Comparison of ENCODE assay signal across 8 cellular contexts in the genomic region with DNA sequence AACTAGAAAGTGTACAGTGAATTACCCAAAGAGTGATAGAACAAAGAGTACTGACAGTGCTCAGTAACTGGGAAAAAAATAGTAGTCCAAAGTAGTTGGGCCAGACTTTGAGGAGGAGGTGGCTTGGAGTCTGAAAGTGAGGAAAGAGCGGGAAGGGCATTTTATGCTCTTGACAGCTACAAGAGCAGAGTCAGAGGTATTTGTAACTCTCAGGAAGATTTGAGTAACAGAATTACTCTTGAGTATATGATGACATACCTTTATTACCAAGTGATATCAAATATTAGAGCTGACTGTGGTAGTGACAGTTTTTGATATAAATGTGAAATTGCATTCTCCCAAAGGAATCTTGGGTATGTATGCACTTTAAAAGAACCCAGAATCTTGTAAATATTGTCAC. TPM values are rescaled to one million over a fixed set of nuclear protein-coding genes. Genes with fewer than 3 reads are reported as not detected.
A peak's percentile ranks its signal among the peaks of the same experiment; 100 is the strongest.
DNase-seq lines count a peak whose midpoint lies in the region; FAIRE-seq and TF ChIP-seq lines count a peak whose summit lies in the region.
"Had no signal": no experiment of that assay in that cellular context is flagged by ENCODE, and none has a peak within 500 bp of the region (broad histone marks: within the 10 kb centered on the region; RNA-seq: fewer than 3 reads in every experiment).

No MANE protein-coding gene starts in this region.

- H3K4me1 ChIP-seq in PC-9 (replicated peaks; ENCODE audit: insufficient read depth) (peaks cover 43% of the 10 kb centered on the region), endothelial cell of umbilical vein (ENCODE audit: control insufficient read depth, extremely low read depth, insufficient read depth, low read length) (peaks cover 25% of the 10 kb centered on the region), rectal smooth muscle tissue (ENCODE audit: control insufficient read depth, insufficient read depth, low read length) (peaks cover 18% of the 10 kb centered on the region)

- BruUV-seq in PC-9 (replicated peaks; lab: Mats Ljungman, UMichigan) (TSS peak; percentile 25), endothelial cell of umbilical vein (replicated peaks; lab: Mats Ljungman, UMichigan) (TSS peak; percentile 24)

- intact Hi-C loops in PC-9 (cut with micrococcal nuclease; ENCODE audit: unreplicated experiment), result loop anchor here (5.0 kb wide), 1 partner anchor 76 kb away; a partner anchor contains a TSS
- intact Hi-C loops in endothelial cell of umbilical vein (cut with micrococcal nuclease), result loop anchor here (10.0 kb wide), 1 partner anchor 429 kb away; a partner anchor contains a TSS

- H3K9me3 ChIP-seq in PC-9 (ENCODE audit: insufficient read depth, low read depth) (no peaks in the 10 kb centered on the region), endothelial cell of umbilical vein (replicated peaks; ENCODE audit: control insufficient read depth, insufficient read depth, low read length) (no peaks in the 10 kb centered on the region)

- DNase-seq in GM06990 (ENCODE audit: extremely low read depth, insufficient read length) (no peak), PC-9 (no peak), endothelial cell of umbilical vein (ENCODE audit: low read depth, low spot score) (no peak), globus pallidus (ENCODE audit: low spot score) (no peak), NCI-H1694 treated with DMSO at 0.1 percent for 48 hours (lab: John Stamatoyannopoulos, UW) (no peak)
- DNase-seq in activated CD8-positive, alpha-beta memory T cell treated with anti-CD3 and anti-CD28 coated beads, Interleukin-2, amount 50 U/mL, for 4 hours, result no peak
- DNase-seq: left colon had no signal

- TF ChIP-seq POLR2A in endothelial cell of umbilical vein (IDR thresholded peaks at IDR 0.05; ENCODE audit: low read depth, low read length), result no peak

- no peak for FAIRE-seq in endothelial cell of umbilical vein (lab: Jason Lieb, UNC)

- H3K9me2 ChIP-seq in PC-9 (ENCODE audit: insufficient read depth), result no peaks in the 10 kb centered on the region

- H3K27me3 ChIP-seq in GM06990 (replicated peaks; ENCODE audit: control insufficient read depth, insufficient read depth, low read length) (no peaks in the 10 kb centered on the region), PC-9 (ENCODE audit: insufficient read depth, low read depth) (no peaks in the 10 kb centered on the region), endothelial cell of umbilical vein (ENCODE audit: control insufficient read depth in 2 of 2, insufficient read depth in 2 of 2, low read length in 2 of 2) (no peaks in the 10 kb centered on the region), rectal smooth muscle tissue (ENCODE audit: control insufficient read depth, insufficient read depth, low read length) (no peaks in the 10 kb centered on the region)

- H2AFZ ChIP-seq in PC-9, result no peak overlapping the region
- H2AFZ ChIP-seq in endothelial cell of umbilical vein (ENCODE audit: low read depth, low read length), result no peak overlapping the region

- H3K9me1 ChIP-seq in endothelial cell of umbilical vein (replicated peaks; ENCODE audit: control insufficient read depth, extremely low read depth, insufficient read depth, low read length), result peaks cover 2% of the 10 kb centered on the region

- dilution Hi-C loops in endothelial cell of umbilical vein (cut with MboI; ENCODE audit: extremely low pct_ligation_motif_present, low sequenced_read_pairs), result no loop called here

- POLR2A ChIA-PET in PC-9 (lab: Charles Lee; ENCODE audit: unreplicated experiment) (no interaction called here), endothelial cell of umbilical vein (lab: Charles Lee) (no interaction called here)

- peaks cover 74% of the 10 kb centered on the region for H3K79me2 ChIP-seq in PC-9 (ENCODE audit: low read depth)
- H3K79me2 ChIP-seq in endothelial cell of umbilical vein (ENCODE audit: control insufficient read depth, insufficient read depth, low read length), result peaks cover 65% of the 10 kb centered on the region

- H3K36me3 ChIP-seq in GM06990 (ENCODE audit: control insufficient read depth, insufficient read depth, low read length) (no peaks in the 10 kb centered on the region), PC-9 (ENCODE audit: low read depth) (no peaks in the 10 kb centered on the region), endothelial cell of umbilical vein (ENCODE audit: control insufficient read depth in 2 of 2, extremely low read depth in 1 of 2, insufficient read depth in 2 of 2, low read length in 2 of 2) (no peaks in the 10 kb centered on the region), rectal smooth muscle tissue (ENCODE audit: control insufficient read depth, insufficient read depth, low read length) (no peaks in the 10 kb centered on the region)

- H3F3A ChIP-seq in PC-9 (ENCODE audit: insufficient read depth, low read depth), result peaks cover 6% of the 10 kb centered on the region; the same call in 1 of the 2 replicates

- H4K20me1 ChIP-seq in PC-9 (ENCODE audit: insufficient read depth) (peaks cover 7% of the 10 kb centered on the region; the same call in 1 of the 2 replicates), endothelial cell of umbilical vein (replicated peaks; ENCODE audit: control insufficient read depth, extremely low read depth, insufficient read depth, low read length) (peaks cover 2% of the 10 kb centered on the region)

- H3K4me3 ChIP-seq in GM06990 (replicated peaks; ENCODE audit: low read depth, low read length) (peak overlapping the region; percentile 23), PC-9 (peak overlapping the region; percentile 90; the same call in 1 of the 2 replicates), endothelial cell of umbilical vein (replicated peaks in 1 of 3; ENCODE audit: insufficient read depth in 1 of 3, low read depth in 1 of 3, low read length in 3 of 3) (peak overlapping the region in 1 of 3 experiments; percentile 79), rectal smooth muscle tissue (ENCODE audit: low read length) (peak overlapping the region; percentile 70)

- H3K27ac ChIP-seq in PC-9, result no peak overlapping the region
- no peak overlapping the region for H3K27ac ChIP-seq in endothelial cell of umbilical vein (ENCODE audit: insufficient read depth, low read depth, low read length)
- no peak overlapping the region for H3K27ac ChIP-seq in rectal smooth muscle tissue (ENCODE audit: low read depth, low read length)

- no peak for TF ChIP-seq CTCF in GM06990 (IDR thresholded peaks at IDR 0.05; ENCODE audit: insufficient read depth, low read length, poor library complexity, severe bottlenecking)
- no peak for TF ChIP-seq CTCF in PC-9 (conservative IDR thresholded peaks at IDR 0.05)
- no peak for TF ChIP-seq CTCF in endothelial cell of umbilical vein (IDR thresholded peaks at IDR 0.05; ENCODE audit: extremely low read depth in 1 of 2, insufficient read depth in 1 of 2, low read depth in 1 of 2, low read length in 2 of 2)

- H3K4me2 ChIP-seq in PC-9 (peak overlapping the region; percentile 96), endothelial cell of umbilical vein (ENCODE audit: insufficient read depth, low read length) (peak overlapping the region; percentile 80)

- no peak overlapping the region for H3K9ac ChIP-seq in endothelial cell of umbilical vein (replicated peaks; ENCODE audit: extremely low read depth, insufficient read depth, low read length)
- H3K9ac ChIP-seq in rectal smooth muscle tissue (ENCODE audit: low read length), result no peak overlapping the region

- CTCF ChIA-PET in PC-9 (lab: Charles Lee) (no interaction called here), endothelial cell of umbilical vein (lab: Charles Lee) (interaction anchor here (1.5 to 2.1 kb wide), 2 partner anchors 24 to 32 kb away, joined by 3 to 9 read pairs; no protein-coding TSS in a partner anchor)

TF ChIP-seq in endothelial cell of umbilical vein, 7 proteins besides CTCF, POLR2A, EP300 and RAD21:
- TF ChIP-seq FOS (IDR thresholded peaks at IDR 0.05; ENCODE audit: borderline replicate concordance, insufficient read depth, low read length) (no peak), MYC (IDR thresholded peaks at IDR 0.05; ENCODE audit: low read depth, low read length) (no peak), POLR2AphosphoS5 (IDR thresholded peaks at IDR 0.05; ENCODE audit: insufficient read depth, low read depth, low read length) (no peak), JUN (IDR thresholded peaks at IDR 0.05; ENCODE audit: borderline replicate concordance, insufficient read depth, insufficient read length, low read depth) (no peak)
- TF ChIP-seq, protein P1, sequence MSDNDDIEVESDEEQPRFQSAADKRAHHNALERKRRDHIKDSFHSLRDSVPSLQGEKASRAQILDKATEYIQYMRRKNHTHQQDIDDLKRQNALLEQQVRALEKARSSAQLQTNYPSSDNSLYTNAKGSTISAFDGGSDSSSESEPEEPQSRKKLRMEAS (IDR thresholded peaks at IDR 0.05; ENCODE audit: insufficient read depth, insufficient read length), result no peak

RNA-seq across cellular contexts. Expression of a gene that starts 2.2 kb away (rescaled TPM):
- total RNA-seq in PC-9 (2021) (31.5 and 70.4 TPM in 2 replicates), endothelial cell of umbilical vein (40.6 and 49.5 TPM in 2 replicates)
- polyA plus RNA-seq in endothelial cell of umbilical vein, result 19.6 and 27.4 TPM in 2 replicates
- polyA plus RNA-seq in endothelial cell of umbilical vein (2011; cell fraction: cytosol; rRNA removed), result 26.9 TPM in 2 replicates
- polyA plus RNA-seq in endothelial cell of umbilical vein (2011; cell fraction: nucleus; rRNA removed), result 21.9 and 25.0 TPM in 2 replicates
- 31.1 and 47.7 TPM in 2 replicates for polyA plus RNA-seq in endothelial cell of umbilical vein (2012)
- polyA minus RNA-seq in endothelial cell of umbilical vein, result 28.1 and 35.9 TPM in 2 replicates
- polyA minus RNA-seq in endothelial cell of umbilical vein (2011; cell fraction: cytosol; rRNA and poly(A)+ RNA removed), result 8.5 TPM
- 24.0 and 35.2 TPM in 2 replicates for polyA minus RNA-seq in endothelial cell of umbilical vein (2011; cell fraction: nucleus; rRNA and poly(A)+ RNA removed)
